In the genomic region with DNA sequence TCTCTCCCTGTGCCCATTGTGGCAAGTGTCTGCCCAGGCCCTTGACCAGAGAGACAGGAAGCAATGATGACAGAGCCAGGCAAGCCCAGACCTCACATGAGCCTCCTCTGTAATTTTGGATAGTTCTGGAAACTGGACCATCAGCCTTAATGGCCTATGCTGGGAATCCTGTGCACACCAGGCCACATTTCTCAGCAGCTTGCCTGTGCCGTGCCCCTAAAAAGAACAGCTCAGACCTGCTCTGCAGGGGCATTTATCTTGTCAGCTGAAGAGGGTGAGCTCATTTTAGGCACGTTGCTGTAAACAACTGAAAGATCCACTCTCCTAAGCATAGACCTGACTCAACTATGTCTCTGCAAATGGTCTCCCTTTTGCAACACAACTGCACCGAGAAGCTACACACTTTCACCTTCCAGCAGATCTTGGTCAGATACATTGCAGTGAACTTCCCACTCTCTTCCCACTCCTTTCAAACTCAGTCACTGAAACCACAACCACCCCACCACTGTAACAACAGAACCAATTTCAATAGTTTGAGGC, we compare ENCODE assay signal across 11 cellular contexts. TPM values are rescaled to one million over a fixed set of nuclear protein-coding genes. Genes with fewer than 3 reads are reported as not detected.
A peak's percentile ranks its signal among the peaks of the same experiment; 100 is the strongest.
DNase-seq lines count a peak whose midpoint lies in the region; ATAC-seq and TF ChIP-seq lines count a peak whose summit lies in the region.
"Had no signal": no experiment of that assay in that cellular context is flagged by ENCODE, and none has a peak within 500 bp of the region (broad histone marks: within the 10 kb centered on the region; RNA-seq: fewer than 3 reads in every experiment).

No MANE protein-coding gene starts in this region.

- no peaks in the 10 kb centered on the region for H3K4me1 ChIP-seq in lower lobe of right lung

- peak; percentile 34 for DNase-seq in GM20000 (ENCODE audit: low spot score)
- no peak for DNase-seq in lower lobe of right lung
- DNase-seq in erythroblast (lab: John Stamatoyannopoulos, UW): no peak
- no peak for DNase-seq in NCI-H526 treated with DMSO at 0.1 percent for 48 hours (lab: John Stamatoyannopoulos, UW)
- no peak for DNase-seq in activated naive CD4-positive, alpha-beta T cell treated with anti-CD3 and anti-CD28 coated beads, Interleukin-2, amount 50 U/mL, for 16 hours
- DNase-seq in T-helper 17 cell: no peak
- DNase-seq: NCI-H1105 had no signal

- H3K36me3 ChIP-seq in lower lobe of right lung: no peaks in the 10 kb centered on the region
- H3K36me3 ChIP-seq: thoracic aorta had no signal

- TF ChIP-seq CTCF in GM20000 (IDR thresholded peaks at IDR 0.05; ENCODE audit: extremely low read depth, missing control alignments) (no peak), lower lobe of right lung (IDR thresholded peaks at IDR 0.05) (no peak)

- H3K27ac Mint-ChIP-seq in T-helper 17 cell: no peak overlapping the region

- no peaks in the 10 kb centered on the region for H3K27me3 Mint-ChIP-seq in T-helper 17 cell

- no peak overlapping the region for H3K4me3 ChIP-seq in lower lobe of right lung
- H3K4me3 ChIP-seq: thoracic aorta had no signal

- H3K4me3 Mint-ChIP-seq in T-helper 17 cell: no peak overlapping the region
- H3K4me3 Mint-ChIP-seq: neural crest cell had no signal

- TF ChIP-seq POLR2A in erythroblast (IDR thresholded peaks at IDR 0.05; ENCODE audit: low read length): no peak

- intact Hi-C loops in lower lobe of right lung (cut with DNase I): no loop called here

- H3K27ac ChIP-seq in lower lobe of right lung: peak overlapping the region; percentile 21
- H3K27ac ChIP-seq: thoracic aorta had no signal

- H3K9me3 ChIP-seq in lower lobe of right lung (no peaks in the 10 kb centered on the region), T-helper 17 cell (ENCODE audit: control insufficient read depth, low read length, poor library complexity, severe bottlenecking) (no peaks in the 10 kb centered on the region)
- H3K9me3 ChIP-seq: thoracic aorta had no signal

- ATAC-seq in GM18502 (IDR thresholded peaks at IDR 0.05; ENCODE audit: poor library complexity, unreplicated experiment) (peak; percentile 85), HG03460 (IDR thresholded peaks at IDR 0.05; ENCODE audit: unreplicated experiment) (peak; percentile 62), lower lobe of right lung (peak; percentile 52 to 68), T-helper 17 cell (no peak)

- no peaks in the 10 kb centered on the region for H3K27me3 ChIP-seq in lower lobe of right lung (ENCODE audit: low read depth)

- H3K4me1 Mint-ChIP-seq in T-helper 17 cell: peaks cover 4% of the 10 kb centered on the region

- no peaks in the 10 kb centered on the region for H3K36me3 Mint-ChIP-seq in T-helper 17 cell (ENCODE audit: low read depth)

RNA-seq across cellular contexts. Expression of gene BACH1, which starts 53.5 kb away (rescaled TPM):
- 148 TPM for total RNA-seq in lower lobe of right lung
- total RNA-seq in T-helper 17 cell: 10 to 100 TPM; 55.6 to 64.2 TPM
